Comparison of ENCODE assay signal across 8 cellular contexts in the genomic region with DNA sequence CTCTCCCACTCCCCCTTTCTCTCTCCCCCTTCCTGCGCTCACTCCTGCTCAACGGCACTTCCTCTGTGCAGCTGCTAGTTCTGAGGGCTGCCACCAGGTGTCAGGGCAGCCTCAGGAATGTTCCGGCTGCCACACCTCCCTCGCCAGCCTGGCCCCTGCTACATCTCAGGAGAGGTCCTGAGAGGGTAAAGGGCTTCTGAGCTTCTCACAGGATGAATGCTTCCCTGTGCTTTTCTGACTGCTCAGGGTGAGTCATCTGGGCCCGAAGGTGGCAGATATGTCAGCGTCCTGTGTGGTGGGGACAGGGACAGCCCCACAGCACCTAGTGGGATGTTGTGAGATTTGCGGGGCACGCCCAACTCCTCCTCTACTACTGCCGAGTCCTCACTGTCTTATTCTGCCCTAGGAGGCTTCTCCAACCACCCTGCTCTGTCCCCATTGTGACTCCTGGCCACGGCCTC. TPM values are rescaled to one million over a fixed set of nuclear protein-coding genes. Genes with fewer than 3 reads are reported as not detected.
DNase-seq lines count a peak whose midpoint lies in the region; ATAC-seq and TF ChIP-seq lines count a peak whose summit lies in the region.

No MANE protein-coding gene starts in this region.

- CTCF ChIA-PET in MCF 10A (lab: Yijun Ruan, JAX): interaction anchor here (0.6 to 6.3 kb wide), 19 partner anchors 9 to 1261 kb away, joined by 3 to 41 read pairs (median 4); a partner anchor contains a TSS

- peak; percentile 91 for DNase-seq in AG20443 (ENCODE audit: low spot score)
- peak; percentile 26 for DNase-seq in NCI-H2029 treated with DMSO at 0.1 percent for 48 hours (lab: John Stamatoyannopoulos, UW)
- DNase-seq in WERI-Rb-1: peak; percentile 67
- peak; percentile 67 for DNase-seq in MCF 10A (ENCODE audit: unreplicated experiment)
- peak; percentile 2 for DNase-seq in kidney epithelial cell (ENCODE audit: low read depth)
- DNase-seq in stimulated activated CD4-positive, alpha-beta T cell treated with anti-CD3 and anti-CD28 coated beads, Interleukin-4, amount 100 ng/mL, for 24 hours: peak; percentile 90

- H3K27me3 Mint-ChIP-seq in MCF 10A (ENCODE audit: insufficient read depth, unreplicated experiment): peaks cover 18% of the 10 kb centered on the region

- BruUV-seq in MCF 10A (replicated peaks; lab: Mats Ljungman, UMichigan): no TSS peak

- H3K9me3 Mint-ChIP-seq in MCF 10A (ENCODE audit: unreplicated experiment): no peaks in the 10 kb centered on the region

- H3K4me3 ChIP-seq in WERI-Rb-1 (ENCODE audit: low read depth, low read length) (no peak overlapping the region), kidney epithelial cell (ENCODE audit: low read depth, low read length) (no peak overlapping the region)

- intact Hi-C loops in MCF 10A (cut with micrococcal nuclease): loop anchor here (1.0 to 10.0 kb wide), 3 partner anchors 181 to 993 kb away; a partner anchor contains a TSS

- H3K36me3 Mint-ChIP-seq in MCF 10A (ENCODE audit: insufficient read depth, unreplicated experiment): peaks cover 21% of the 10 kb centered on the region

- H3K36me3 ChIP-seq in WERI-Rb-1 (peaks cover 12% of the 10 kb centered on the region), kidney epithelial cell (ENCODE audit: control insufficient read depth, insufficient read depth, low read length) (no peaks in the 10 kb centered on the region)

- H3K4me3 Mint-ChIP-seq in MCF 10A (ENCODE audit: unreplicated experiment): no peak overlapping the region

- H3K27ac ChIP-seq in WERI-Rb-1: no peak overlapping the region

- no peaks in the 10 kb centered on the region for H3K27me3 ChIP-seq in WERI-Rb-1 (ENCODE audit: insufficient read depth, low read depth, severe bottlenecking)
- no peaks in the 10 kb centered on the region for H3K27me3 ChIP-seq in kidney epithelial cell (ENCODE audit: control insufficient read depth, insufficient read depth, low read length)

- no peaks in the 10 kb centered on the region for H3K4me1 Mint-ChIP-seq in MCF 10A (ENCODE audit: insufficient read depth, unreplicated experiment)

- ATAC-seq in GM18861 (IDR thresholded peaks at IDR 0.05; ENCODE audit: unreplicated experiment) (peak; percentile 89), HG03045 (IDR thresholded peaks at IDR 0.05; ENCODE audit: unreplicated experiment) (peak; percentile 86)

- H3K27ac Mint-ChIP-seq in MCF 10A (ENCODE audit: low read depth, unreplicated experiment): no peak overlapping the region

- POLR2A ChIA-PET in MCF 10A (lab: Yijun Ruan, JAX): interaction anchor here (1.4 kb wide), 1 partner anchor 519 kb away, joined by 5 read pairs; no protein-coding TSS in a partner anchor

- H3K9me3 ChIP-seq in WERI-Rb-1 (ENCODE audit: severe bottlenecking): no peaks in the 10 kb centered on the region

- TF ChIP-seq CTCF in WERI-Rb-1 (IDR thresholded peaks at IDR 0.05; ENCODE audit: low read depth, low read length) (peak; percentile 82), MCF 10A (IDR thresholded peaks at IDR 0.05; ENCODE audit: unreplicated experiment) (peak; percentile 91), kidney epithelial cell (IDR thresholded peaks at IDR 0.05; ENCODE audit: insufficient read depth, low read length, poor library complexity, severe bottlenecking) (peak; percentile 87)

RNA-seq across cellular contexts. Expression of a gene that starts 49.0 kb away (rescaled TPM):
- total RNA-seq in MCF 10A (2022): 57.6 and 78.1 TPM in 2 replicates
- 113 and 126 TPM in 2 replicates for total RNA-seq in kidney epithelial cell

RNA-seq across cellular contexts. Expression of a gene that starts 55.2 kb away (rescaled TPM):
- not detected in 2 replicates for total RNA-seq in MCF 10A (2022)
- not detected in 2 replicates for total RNA-seq in kidney epithelial cell

Comparison
In these comparisons a context has a peak if more than half of its experiments do, and no peak if none do; other contexts are left out.
1. DNase-seq: peak in every context shown above with its lines; median percentile 91 in AG20443; 90 in stimulated activated CD4-positive, alpha-beta T cell treated with anti-CD3 and anti-CD28 coated beads, Interleukin-4, amount 100 ng/mL, for 24 hours; 67 in WERI-Rb-1; 67 in MCF 10A; 26 in NCI-H2029 treated with DMSO at 0.1 percent for 48 hours; 2 in kidney epithelial cell.